Comparison of ENCODE assay signal across 11 cellular contexts in the genomic region with DNA sequence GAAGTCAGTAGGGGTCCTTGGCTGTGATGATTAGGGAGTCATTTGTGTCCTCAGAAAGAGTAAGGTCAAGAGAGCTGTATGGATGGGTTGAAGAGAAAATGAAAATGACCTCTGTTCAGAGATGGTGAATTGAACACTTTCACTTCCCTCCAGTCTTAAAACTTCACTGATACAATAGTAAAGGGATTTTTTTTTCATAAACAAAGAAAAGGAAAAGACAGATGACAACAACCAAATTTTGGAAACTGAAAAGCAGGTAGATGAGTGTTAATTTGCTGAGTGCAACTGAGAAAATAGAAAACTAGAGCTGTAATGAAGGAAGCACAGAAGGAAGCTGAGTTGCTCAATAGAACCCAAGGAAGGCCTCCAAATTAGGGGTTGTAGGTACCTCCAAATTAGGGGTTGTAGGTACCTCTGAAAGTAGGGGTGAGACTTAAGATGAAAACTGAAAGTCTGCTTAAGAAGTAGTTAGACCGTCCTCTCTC. TPM values are rescaled to one million over a fixed set of nuclear protein-coding genes. Genes with fewer than 3 reads are reported as not detected.
A peak's percentile ranks its signal among the peaks of the same experiment; 100 is the strongest.
DNase-seq lines count a peak whose midpoint lies in the region; ATAC-seq and TF ChIP-seq lines count a peak whose summit lies in the region.
"Had no signal": no experiment of that assay in that cellular context is flagged by ENCODE, and none has a peak within 500 bp of the region (broad histone marks: within the 10 kb centered on the region; RNA-seq: fewer than 3 reads in every experiment).

No MANE protein-coding gene starts in this region.

- H3K27me3 ChIP-seq in osteoblast (ENCODE audit: insufficient read depth, low read length) (no peaks in the 10 kb centered on the region), PC-9 (ENCODE audit: insufficient read depth, low read depth) (no peaks in the 10 kb centered on the region)

- no peak overlapping the region for H3K4me3 ChIP-seq in osteoblast (ENCODE audit: insufficient read depth, low read length)
- no peak overlapping the region for H3K4me3 ChIP-seq in PC-9

- no peak for ATAC-seq in activated T-cell treated with anti-CD3 and anti-CD28 coated beads, Interleukin-2, amount 50 U/mL, for 4 hours
- peak; percentile 95 for ATAC-seq in GM21737 (IDR thresholded peaks at IDR 0.05; ENCODE audit: unreplicated experiment)
- peak; percentile 98 for ATAC-seq in HG03378 (IDR thresholded peaks at IDR 0.05; ENCODE audit: unreplicated experiment)
- ATAC-seq: HCT116 had no signal

- H3K4me1 Mint-ChIP-seq in activated T-cell treated with anti-CD3 and anti-CD28 coated beads, Interleukin-2, amount 50 U/mL, for 4 hours (ENCODE audit: low read depth), result peaks cover 21% of the 10 kb centered on the region

- no peaks in the 10 kb centered on the region for H3K79me2 ChIP-seq in osteoblast (ENCODE audit: insufficient read depth, low read length)
- no peaks in the 10 kb centered on the region for H3K79me2 ChIP-seq in PC-9 (ENCODE audit: low read depth)

- TF ChIP-seq CTCF in osteoblast (IDR thresholded peaks at IDR 0.05; ENCODE audit: extremely low read depth, low read depth, low read length) (no peak), PC-9 (conservative IDR thresholded peaks at IDR 0.05) (no peak)

- no peaks in the 10 kb centered on the region for H3K9me2 ChIP-seq in PC-9 (ENCODE audit: insufficient read depth)

- H3K36me3 Mint-ChIP-seq in activated T-cell treated with anti-CD3 and anti-CD28 coated beads, Interleukin-2, amount 50 U/mL, for 4 hours (ENCODE audit: insufficient read depth), result no peaks in the 10 kb centered on the region

- BruUV-seq in PC-9 (replicated peaks; lab: Mats Ljungman, UMichigan), result no TSS peak

- H3K9me3 ChIP-seq in osteoblast (ENCODE audit: low read depth, low read length) (no peaks in the 10 kb centered on the region), PC-9 (ENCODE audit: insufficient read depth, low read depth) (no peaks in the 10 kb centered on the region)

- H2AFZ ChIP-seq in osteoblast (ENCODE audit: low read length) (peak overlapping the region; percentile 74), PC-9 (no peak overlapping the region)

- DNase-seq in activated T-cell treated with anti-CD3 and anti-CD28 coated beads, Interleukin-2, amount 50 U/mL, for 4 hours, result no peak
- no peak for DNase-seq in activated T-cell treated with anti-CD3 and anti-CD28 coated beads, Interleukin-2, amount 50 U/mL, for 1 hour
- no peak for DNase-seq in osteoblast (ENCODE audit: insufficient read length, low spot score, missing footprints)
- DNase-seq in NCI-H526 (lab: John Stamatoyannopoulos, UW), result no peak
- DNase-seq in PC-9, result no peak
- no peak for DNase-seq in AG20443 (ENCODE audit: low spot score)
- DNase-seq: nucleus accumbens had no signal

- H3F3A ChIP-seq in PC-9 (ENCODE audit: insufficient read depth, low read depth), result no peaks in the 10 kb centered on the region

- POLR2A ChIA-PET in PC-9 (lab: Charles Lee; ENCODE audit: unreplicated experiment), result no interaction called here

- H3K36me3 ChIP-seq in osteoblast (ENCODE audit: insufficient read depth, low read length) (no peaks in the 10 kb centered on the region), PC-9 (ENCODE audit: low read depth) (no peaks in the 10 kb centered on the region)

- H3K27ac ChIP-seq in osteoblast (ENCODE audit: low read depth, low read length), result no peak overlapping the region
- no peak overlapping the region for H3K27ac ChIP-seq in PC-9

- H3K27me3 Mint-ChIP-seq in activated T-cell treated with anti-CD3 and anti-CD28 coated beads, Interleukin-2, amount 50 U/mL, for 4 hours (ENCODE audit: low read depth), result no peaks in the 10 kb centered on the region

- no peaks in the 10 kb centered on the region for H4K20me1 ChIP-seq in osteoblast (ENCODE audit: insufficient read depth, low read length)
- H4K20me1 ChIP-seq in PC-9 (ENCODE audit: insufficient read depth), result no peaks in the 10 kb centered on the region

- H3K4me3 Mint-ChIP-seq in activated T-cell treated with anti-CD3 and anti-CD28 coated beads, Interleukin-2, amount 50 U/mL, for 4 hours, result peak overlapping the region; percentile 22

- H3K4me2 ChIP-seq in osteoblast (ENCODE audit: insufficient read depth, low read length) (peak overlapping the region; percentile 23), PC-9 (no peak overlapping the region)

- intact Hi-C loops in PC-9 (cut with micrococcal nuclease; ENCODE audit: unreplicated experiment), result no loop called here

- no peaks in the 10 kb centered on the region for H3K9me3 Mint-ChIP-seq in activated T-cell treated with anti-CD3 and anti-CD28 coated beads, Interleukin-2, amount 50 U/mL, for 4 hours

- CTCF ChIA-PET in PC-9 (lab: Charles Lee), result no interaction called here

- H3K4me1 ChIP-seq in osteoblast (ENCODE audit: insufficient read depth, low read length) (no peaks in the 10 kb centered on the region), PC-9 (replicated peaks; ENCODE audit: insufficient read depth) (peaks cover 3% of the 10 kb centered on the region)

RNA-seq across cellular contexts. Expression of gene S1PR1, which starts 14.8 kb away (rescaled TPM):
- total RNA-seq in activated T-cell treated with anti-CD3 and anti-CD28 coated beads, Interleukin-2, amount 50 U/mL, for 4 hours, result 100 to 1,000 TPM in 2 of 3 donors, 10 to 100 TPM in 1; 97.7 to 112 (median 111) TPM
- total RNA-seq in osteoblast (25.7 and 27.1 TPM in 2 replicates), PC-9 (2021) (0.15 and 0.68 TPM in 2 replicates)
- total RNA-seq: NCI-H460 had no signal

Comparison
In these comparisons a context has a peak if more than half of its experiments do, and no peak if none do; other contexts are left out.
1. ATAC-seq: peak in GM21737 (single experiment) and HG03378 (single experiment); none in activated T-cell treated with anti-CD3 and anti-CD28 coated beads, Interleukin-2, amount 50 U/mL, for 4 hours (0 of 2).
2. RNA of gene S1PR1, which starts 14.8 kb away (total RNA-seq): 97.7 to 112 TPM in activated T-cell treated with anti-CD3 and anti-CD28 coated beads, Interleukin-2, amount 50 U/mL, for 4 hours and 25.7 to 27.1 TPM in osteoblast; 0.15 to 0.68 TPM in PC-9; every median in the first group is over 10 times any median in the second.